ENCODE assay signal across 13 cellular contexts in the genomic region with DNA sequence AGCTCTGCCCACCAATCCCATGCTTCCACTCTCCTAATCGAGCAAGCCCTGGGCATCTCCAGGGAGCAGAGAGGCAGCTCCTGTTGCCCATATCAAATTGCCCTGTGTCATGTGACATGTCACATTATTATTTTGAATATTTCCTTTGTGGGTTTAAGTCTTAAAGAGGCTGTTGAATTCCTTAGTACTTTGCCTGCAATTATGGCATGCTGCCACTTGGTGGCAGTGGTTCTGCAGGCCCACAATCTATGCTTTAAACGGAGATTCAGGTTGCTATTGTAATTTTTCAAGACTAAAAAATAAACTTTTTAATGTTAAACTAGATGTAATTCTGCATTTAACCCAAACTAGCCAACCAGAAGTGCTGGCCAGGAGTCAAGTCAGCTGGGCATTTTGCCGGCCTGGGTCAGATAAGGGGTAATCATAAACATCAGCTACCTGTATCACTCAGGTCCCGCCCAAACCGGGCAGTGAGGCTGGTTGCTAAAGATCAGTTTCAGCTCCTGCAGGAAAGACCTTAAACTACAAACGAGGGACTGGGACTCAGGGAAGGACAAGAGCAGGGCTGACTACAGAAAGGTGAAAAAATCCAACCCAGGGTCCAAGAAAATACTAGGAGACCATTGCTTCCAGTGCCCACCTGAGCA. TPM values are rescaled to one million over a fixed set of nuclear protein-coding genes. Genes with fewer than 3 reads are reported as not detected.
DNase-seq lines count a peak whose midpoint lies in the region; TF ChIP-seq lines count a peak whose summit lies in the region.
"Had no signal": no experiment of that assay in that cellular context is flagged by ENCODE, and none has a peak within 500 bp of the region (broad histone marks: within the 10 kb centered on the region; RNA-seq: fewer than 3 reads in every experiment).

No MANE protein-coding gene starts in this region.

- DNase-seq in GM12864 (ENCODE audit: low read depth) (no peak), brain microvascular endothelial cell (no peak), midbrain (lab: John Stamatoyannopoulos, UW) (no peak), HUDEP-2 (lab: John Stamatoyannopoulos, UW; ENCODE audit: unreplicated experiment in 76 of 76) (no peak), HuH-7.5 (ENCODE audit: low spot score) (no peak), NCI-H2227 treated with DMSO at 0.1 percent for 48 hours (lab: John Stamatoyannopoulos, UW) (no peak)
- DNase-seq: activated CD8-positive, alpha-beta memory T cell treated with anti-CD3 and anti-CD28 coated beads, Interleukin-2, amount 50 U/mL, for 48 hours; amniotic stem cell; NCI-H1048; NK-92 treated with Interleukin-12 subunit alpha and Interleukin-12 subunit beta, amount 100 ng/mL, for 24 hours; T-helper 17 cell had no signal

- no peaks in the 10 kb centered on the region for H3K9me2 ChIP-seq in neural cell (ENCODE audit: insufficient read depth, low read length)

- no peak overlapping the region for H2AFZ ChIP-seq in neural cell (ENCODE audit: low read depth, low read length)

- H3K36me3 ChIP-seq in brain microvascular endothelial cell (replicated peaks), result no peaks in the 10 kb centered on the region
- no peaks in the 10 kb centered on the region for H3K36me3 ChIP-seq in neural cell (ENCODE audit: insufficient read depth, low read length)

- H3F3A ChIP-seq in neural cell (ENCODE audit: insufficient read depth, low read length, poor library complexity, severe bottlenecking), result no peaks in the 10 kb centered on the region

- H3K27me3 ChIP-seq in brain microvascular endothelial cell (replicated peaks) (no peaks in the 10 kb centered on the region), neural cell (ENCODE audit: insufficient read depth, low read depth, low read length) (no peaks in the 10 kb centered on the region)

- no peak overlapping the region for H3K4me3 ChIP-seq in GM12864 (ENCODE audit: low read depth, low read length)
- no peak overlapping the region for H3K4me3 ChIP-seq in brain microvascular endothelial cell (ENCODE audit: low read depth, low read length)
- no peak overlapping the region for H3K4me3 ChIP-seq in neural cell (ENCODE audit: low read length)

- H4K20me1 ChIP-seq in neural cell (ENCODE audit: insufficient read depth), result no peaks in the 10 kb centered on the region

- no peak overlapping the region for H3K4me2 ChIP-seq in neural cell (ENCODE audit: low read length)

- in situ Hi-C loops in brain microvascular endothelial cell (cut with HindIII; ENCODE audit: low pct_ligation_motif_present, low sequenced_read_pairs), result loop anchor here (25.0 kb wide), 1 partner anchor 355 kb away; a partner anchor contains a TSS

- no peaks in the 10 kb centered on the region for H3K79me2 ChIP-seq in neural cell (replicated peaks; ENCODE audit: insufficient read depth, low read length)

- no peak overlapping the region for H3K9ac ChIP-seq in neural cell (ENCODE audit: low read length)

- H3K9me3 ChIP-seq in neural cell (ENCODE audit: low read length), result peaks cover 5% of the 10 kb centered on the region

- TF ChIP-seq CTCF in GM12864 (IDR thresholded peaks at IDR 0.05; ENCODE audit: low read depth, low read length, missing control alignments) (peak; percentile 38), brain microvascular endothelial cell (IDR thresholded peaks at IDR 0.05; ENCODE audit: low read depth, low read length, missing control alignments) (peak; percentile 57), neural cell (IDR thresholded peaks at IDR 0.05; ENCODE audit: poor library complexity, severe bottlenecking) (peak; percentile 35)

- H3K27ac ChIP-seq in brain microvascular endothelial cell, result no peak overlapping the region
- no peak overlapping the region for H3K27ac ChIP-seq in neural cell (ENCODE audit: low read length)

- no peak for TF ChIP-seq EP300 in Ishikawa (IDR thresholded peaks at IDR 0.05; ENCODE audit: borderline replicate concordance)
- TF ChIP-seq EP300 in neural cell (conservative IDR thresholded peaks at IDR 0.05; ENCODE audit: poor library complexity, severe bottlenecking), result no peak

- TF ChIP-seq RAD21 in Ishikawa (IDR thresholded peaks at IDR 0.05; ENCODE audit: low read depth) (no peak), neural cell (conservative IDR thresholded peaks at IDR 0.05) (no peak)

TF ChIP-seq in Ishikawa, 13 proteins besides CTCF, POLR2A, EP300 and RAD21 (continues in another document):
- TF ChIP-seq ZBTB7A (IDR thresholded peaks at IDR 0.05; ENCODE audit: low read depth) (no peak), YY1 (IDR thresholded peaks at IDR 0.05; ENCODE audit: low read depth) (no peak), TCF12 (IDR thresholded peaks at IDR 0.05; ENCODE audit: low read depth) (no peak), EGR1 (IDR thresholded peaks at IDR 0.05) (no peak), CEBPB (IDR thresholded peaks at IDR 0.05) (no peak)
- TF ChIP-seq, protein P1, sequence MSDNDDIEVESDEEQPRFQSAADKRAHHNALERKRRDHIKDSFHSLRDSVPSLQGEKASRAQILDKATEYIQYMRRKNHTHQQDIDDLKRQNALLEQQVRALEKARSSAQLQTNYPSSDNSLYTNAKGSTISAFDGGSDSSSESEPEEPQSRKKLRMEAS (IDR thresholded peaks at IDR 0.05), result no peak
- TF ChIP-seq, protein P2, sequence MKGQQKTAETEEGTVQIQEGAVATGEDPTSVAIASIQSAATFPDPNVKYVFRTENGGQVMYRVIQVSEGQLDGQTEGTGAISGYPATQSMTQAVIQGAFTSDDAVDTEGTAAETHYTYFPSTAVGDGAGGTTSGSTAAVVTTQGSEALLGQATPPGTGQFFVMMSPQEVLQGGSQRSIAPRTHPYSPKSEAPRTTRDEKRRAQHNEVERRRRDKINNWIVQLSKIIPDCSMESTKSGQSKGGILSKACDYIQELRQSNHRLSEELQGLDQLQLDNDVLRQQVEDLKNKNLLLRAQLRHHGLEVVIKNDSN (IDR thresholded peaks at IDR 0.05), result peak; percentile 11; the same call in 1 of the 2 replicates

TF ChIP-seq in neural cell, 6 proteins besides CTCF, POLR2A, EP300 and RAD21:
- no peak for TF ChIP-seq MXI1 (conservative IDR thresholded peaks at IDR 0.05; ENCODE audit: poor library complexity, severe bottlenecking)
- no peak for TF ChIP-seq TAF1 (IDR thresholded peaks at IDR 0.05; ENCODE audit: low read depth)
- no peak for TF ChIP-seq EZH2 (IDR thresholded peaks at IDR 0.05; ENCODE audit: borderline replicate concordance, insufficient read depth, low read length, poor library complexity, severe bottlenecking)
- TF ChIP-seq, protein P3, sequence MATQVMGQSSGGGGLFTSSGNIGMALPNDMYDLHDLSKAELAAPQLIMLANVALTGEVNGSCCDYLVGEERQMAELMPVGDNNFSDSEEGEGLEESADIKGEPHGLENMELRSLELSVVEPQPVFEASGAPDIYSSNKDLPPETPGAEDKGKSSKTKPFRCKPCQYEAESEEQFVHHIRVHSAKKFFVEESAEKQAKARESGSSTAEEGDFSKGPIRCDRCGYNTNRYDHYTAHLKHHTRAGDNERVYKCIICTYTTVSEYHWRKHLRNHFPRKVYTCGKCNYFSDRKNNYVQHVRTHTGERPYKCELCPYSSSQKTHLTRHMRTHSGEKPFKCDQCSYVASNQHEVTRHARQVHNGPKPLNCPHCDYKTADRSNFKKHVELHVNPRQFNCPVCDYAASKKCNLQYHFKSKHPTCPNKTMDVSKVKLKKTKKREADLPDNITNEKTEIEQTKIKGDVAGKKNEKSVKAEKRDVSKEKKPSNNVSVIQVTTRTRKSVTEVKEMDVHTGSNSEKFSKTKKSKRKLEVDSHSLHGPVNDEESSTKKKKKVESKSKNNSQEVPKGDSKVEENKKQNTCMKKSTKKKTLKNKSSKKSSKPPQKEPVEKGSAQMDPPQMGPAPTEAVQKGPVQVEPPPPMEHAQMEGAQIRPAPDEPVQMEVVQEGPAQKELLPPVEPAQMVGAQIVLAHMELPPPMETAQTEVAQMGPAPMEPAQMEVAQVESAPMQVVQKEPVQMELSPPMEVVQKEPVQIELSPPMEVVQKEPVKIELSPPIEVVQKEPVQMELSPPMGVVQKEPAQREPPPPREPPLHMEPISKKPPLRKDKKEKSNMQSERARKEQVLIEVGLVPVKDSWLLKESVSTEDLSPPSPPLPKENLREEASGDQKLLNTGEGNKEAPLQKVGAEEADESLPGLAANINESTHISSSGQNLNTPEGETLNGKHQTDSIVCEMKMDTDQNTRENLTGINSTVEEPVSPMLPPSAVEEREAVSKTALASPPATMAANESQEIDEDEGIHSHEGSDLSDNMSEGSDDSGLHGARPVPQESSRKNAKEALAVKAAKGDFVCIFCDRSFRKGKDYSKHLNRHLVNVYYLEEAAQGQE (IDR thresholded peaks at IDR 0.05; ENCODE audit: borderline replicate concordance), result no peak
- TF ChIP-seq POLR2AphosphoS5 (IDR thresholded peaks at IDR 0.05), result no peak
- no peak for TF ChIP-seq SMC3 (conservative IDR thresholded peaks at IDR 0.05; ENCODE audit: poor library complexity)

RNA-seq across cellular contexts. Expression of a gene that starts 37.3 kb away (rescaled TPM):
- 0.64 and 0.96 TPM in 2 replicates for polyA plus RNA-seq in neural cell
- polyA minus RNA-seq in neural cell, result 0.23 and 0.24 TPM in 2 replicates
